In genomic region chr16:50809561-50809960, GRCh38 we compare ENCODE assay signal across 19 cellular contexts.
DNase-seq lines count a peak whose midpoint lies in the region; ATAC-seq and TF ChIP-seq lines count a peak whose summit lies in the region.
"Had no signal": no experiment of that assay in that cellular context is flagged by ENCODE, and none has a peak within 500 bp of the region (broad histone marks: within the 10 kb centered on the region; RNA-seq: fewer than 3 reads in every experiment).

No MANE protein-coding gene starts in this region.

- POLR2A ChIA-PET in activated CD4-positive, alpha-beta memory T cell treated with anti-CD3 and anti-CD28 coated beads, Interleukin-2, amount 10 ng/mL, durations not matched to agents 7 days and 5 days (lab: Charles Lee) = no interaction called here

- H3K27ac Mint-ChIP-seq in stimulated activated naive B cell treated with anti-CD40 and anti-IgM and Interleukin-4, amounts not matched to agents 10 μg/mL and 1 μg/mL and 100 μg/mL, for 72 hours = peak overlapping the region; percentile 85
- no peak overlapping the region for H3K27ac Mint-ChIP-seq in activated CD4-positive, alpha-beta memory T cell treated with anti-CD3 and anti-CD28 coated beads, Interleukin-2, amount 10 ng/mL, durations not matched to agents 7 days and 5 days
- H3K27ac Mint-ChIP-seq: activated naive CD4-positive, alpha-beta T cell treated with anti-CD3 and anti-CD28 coated beads, Interleukin-2, amount 10 ng/mL, durations not matched to agents 7 days and 5 days; dendritic cell treated with granulocyte-macrophage colony-stimulating factor and Interleukin-4, amounts not matched to agents 40 ng/mL and 50 ng/mL, for 4 days; T-helper 1 cell treated with Interleukin-12 subunit alpha and Interleukin-12 subunit beta and Interleukin-4 antibody, amounts not matched to agents 30 μg/mL and 1 μg/mL, for 36 hours had no signal

- peak overlapping the region; percentile 31 to 52 for H3K4me3 Mint-ChIP-seq in stimulated activated naive B cell treated with anti-CD40 and anti-IgM and Interleukin-4, amounts not matched to agents 10 μg/mL and 1 μg/mL and 100 μg/mL, for 72 hours
- no peak overlapping the region for H3K4me3 Mint-ChIP-seq in activated CD4-positive, alpha-beta memory T cell treated with anti-CD3 and anti-CD28 coated beads, Interleukin-2, amount 10 ng/mL, durations not matched to agents 7 days and 5 days
- H3K4me3 Mint-ChIP-seq: activated naive CD4-positive, alpha-beta T cell treated with anti-CD3 and anti-CD28 coated beads, Interleukin-2, amount 10 ng/mL, durations not matched to agents 7 days and 5 days; dendritic cell treated with granulocyte-macrophage colony-stimulating factor and Interleukin-4, amounts not matched to agents 40 ng/mL and 50 ng/mL, for 4 days; GM23338; nephron; T-helper 1 cell treated with Interleukin-12 subunit alpha and Interleukin-12 subunit beta and Interleukin-4 antibody, amounts not matched to agents 30 μg/mL and 1 μg/mL, for 36 hours had no signal

- no peaks in the 10 kb centered on the region for H3K36me3 Mint-ChIP-seq in stimulated activated naive B cell treated with anti-CD40 and anti-IgM and Interleukin-4, amounts not matched to agents 10 μg/mL and 1 μg/mL and 100 μg/mL, for 72 hours
- H3K36me3 Mint-ChIP-seq in activated CD4-positive, alpha-beta memory T cell treated with anti-CD3 and anti-CD28 coated beads, Interleukin-2, amount 10 ng/mL, durations not matched to agents 7 days and 5 days (ENCODE audit: low read depth) = no peaks in the 10 kb centered on the region
- H3K36me3 Mint-ChIP-seq: activated naive CD4-positive, alpha-beta T cell treated with anti-CD3 and anti-CD28 coated beads, Interleukin-2, amount 10 ng/mL, durations not matched to agents 7 days and 5 days had no signal

- no peak for TF ChIP-seq POLR2A in GM18505 (IDR thresholded peaks at IDR 0.05; ENCODE audit: borderline replicate concordance, extremely low read depth, insufficient read depth, insufficient read length)

- CTCF ChIA-PET in activated CD4-positive, alpha-beta memory T cell treated with anti-CD3 and anti-CD28 coated beads, Interleukin-2, amount 10 ng/mL, durations not matched to agents 7 days and 5 days (lab: Charles Lee) = interaction anchor here (0.7 to 1.5 kb wide), 3 partner anchors 65 to 144 kb away, joined by 3 read pairs; no protein-coding TSS in a partner anchor

- DNase-seq in stimulated activated naive B cell treated with anti-CD40 and anti-IgM and Interleukin-4, amounts not matched to agents 10 μg/mL and 1 μg/mL and 100 μg/mL, for 72 hours = peak; percentile 51
- no peak for DNase-seq in NCI-H2029 treated with DMSO at 0.1 percent for 48 hours (lab: John Stamatoyannopoulos, UW)
- no peak for DNase-seq in activated CD4-positive, alpha-beta memory T cell treated with anti-CD3 and anti-CD28 coated beads, Interleukin-2, amount 10 ng/mL, durations not matched to agents 7 days and 5 days
- DNase-seq: activated naive CD4-positive, alpha-beta T cell treated with anti-CD3 and anti-CD28 coated beads, Interleukin-2, amount 10 ng/mL, durations not matched to agents 7 days and 5 days; body of pancreas; erythroblast; Karpas-422; NCI-H1436; NCI-H2227 treated with DMSO at 0.1 percent for 48 hours; SHP77 had no signal

- ATAC-seq in GM18858 (IDR thresholded peaks at IDR 0.05; ENCODE audit: unreplicated experiment) = peak; percentile 64
- ATAC-seq in GM21786 (IDR thresholded peaks at IDR 0.05; ENCODE audit: unreplicated experiment) = peak; percentile 65
- peak; percentile 52 for ATAC-seq in HG03442 (IDR thresholded peaks at IDR 0.05; ENCODE audit: unreplicated experiment)
- ATAC-seq in stimulated activated naive B cell treated with anti-CD40 and anti-IgM and Interleukin-4, amounts not matched to agents 10 μg/mL and 1 μg/mL and 100 μg/mL, for 72 hours (replicated peaks) = peak; percentile 68 to 86
- no peak for ATAC-seq in GM18505 (IDR thresholded peaks at IDR 0.05; ENCODE audit: unreplicated experiment)
- ATAC-seq: activated CD4-positive, CD25-positive, alpha-beta regulatory T cell treated with anti-CD3 and anti-CD28 coated beads, Interleukin-2, amount 50 U/mL, for 24 hours; body of pancreas; GM23338 had no signal

- H3K9me3 Mint-ChIP-seq in stimulated activated naive B cell treated with anti-CD40 and anti-IgM and Interleukin-4, amounts not matched to agents 10 μg/mL and 1 μg/mL and 100 μg/mL, for 72 hours = no peaks in the 10 kb centered on the region
- H3K9me3 Mint-ChIP-seq in activated CD4-positive, alpha-beta memory T cell treated with anti-CD3 and anti-CD28 coated beads, Interleukin-2, amount 10 ng/mL, durations not matched to agents 7 days and 5 days = no peaks in the 10 kb centered on the region
- H3K9me3 Mint-ChIP-seq: activated naive CD4-positive, alpha-beta T cell treated with anti-CD3 and anti-CD28 coated beads, Interleukin-2, amount 10 ng/mL, durations not matched to agents 7 days and 5 days; dendritic cell treated with granulocyte-macrophage colony-stimulating factor and Interleukin-4, amounts not matched to agents 40 ng/mL and 50 ng/mL, for 4 days; GM23338; nephron; T-helper 1 cell treated with Interleukin-12 subunit alpha and Interleukin-12 subunit beta and Interleukin-4 antibody, amounts not matched to agents 30 μg/mL and 1 μg/mL, for 36 hours had no signal

- peaks cover 22 to 38% of the 10 kb centered on the region in 2 donors for H3K4me1 Mint-ChIP-seq in stimulated activated naive B cell treated with anti-CD40 and anti-IgM and Interleukin-4, amounts not matched to agents 10 μg/mL and 1 μg/mL and 100 μg/mL, for 72 hours
- peaks cover 12% of the 10 kb centered on the region for H3K4me1 Mint-ChIP-seq in activated CD4-positive, alpha-beta memory T cell treated with anti-CD3 and anti-CD28 coated beads, Interleukin-2, amount 10 ng/mL, durations not matched to agents 7 days and 5 days

- peaks cover 5 to 12% of the 10 kb centered on the region in 2 donors for H3K27me3 Mint-ChIP-seq in stimulated activated naive B cell treated with anti-CD40 and anti-IgM and Interleukin-4, amounts not matched to agents 10 μg/mL and 1 μg/mL and 100 μg/mL, for 72 hours
- no peaks in the 10 kb centered on the region for H3K27me3 Mint-ChIP-seq in activated CD4-positive, alpha-beta memory T cell treated with anti-CD3 and anti-CD28 coated beads, Interleukin-2, amount 10 ng/mL, durations not matched to agents 7 days and 5 days
